ENCODE assay signal across 14 cellular contexts in genomic region chrX:107465932-107466620, GRCh38. TPM values are rescaled to one million over a fixed set of nuclear protein-coding genes. Genes with fewer than 3 reads are reported as not detected.
DNase-seq lines count a peak whose midpoint lies in the region; ATAC-seq and TF ChIP-seq lines count a peak whose summit lies in the region.
"Had no signal": no experiment of that assay in that cellular context is flagged by ENCODE, and none has a peak within 500 bp of the region (broad histone marks: within the 10 kb centered on the region; RNA-seq: fewer than 3 reads in every experiment).

No MANE protein-coding gene starts in this region.

- intact Hi-C loops in MCF 10A (cut with micrococcal nuclease), result no loop called here

- no peaks in the 10 kb centered on the region for H3K4me1 Mint-ChIP-seq in MCF 10A (ENCODE audit: insufficient read depth, unreplicated experiment)
- no peaks in the 10 kb centered on the region for H3K4me1 Mint-ChIP-seq in activated CD8-positive, alpha-beta memory T cell treated with anti-CD3 and anti-CD28 coated beads, Interleukin-2, amount 10 ng/mL, durations not matched to agents 7 days and 5 days
- H3K4me1 Mint-ChIP-seq in type B pancreatic cell (ENCODE audit: unreplicated experiment), result no peaks in the 10 kb centered on the region
- H3K4me1 Mint-ChIP-seq: brain had no signal

- POLR2A ChIA-PET in MCF 10A (lab: Yijun Ruan, JAX), result no interaction called here

- peaks cover 45% of the 10 kb centered on the region for H3K27me3 Mint-ChIP-seq in MCF 10A (ENCODE audit: insufficient read depth, unreplicated experiment)
- peaks cover 6% of the 10 kb centered on the region for H3K27me3 Mint-ChIP-seq in activated CD8-positive, alpha-beta memory T cell treated with anti-CD3 and anti-CD28 coated beads, Interleukin-2, amount 10 ng/mL, durations not matched to agents 7 days and 5 days
- no peaks in the 10 kb centered on the region for H3K27me3 Mint-ChIP-seq in type B pancreatic cell

- H3K27ac Mint-ChIP-seq in MCF 10A (ENCODE audit: low read depth, unreplicated experiment) (no peak overlapping the region), type B pancreatic cell (no peak overlapping the region)
- H3K27ac Mint-ChIP-seq in activated CD8-positive, alpha-beta memory T cell treated with anti-CD3 and anti-CD28 coated beads, Interleukin-2, amount 10 ng/mL, durations not matched to agents 7 days and 5 days, result no peak overlapping the region
- H3K27ac Mint-ChIP-seq: brain; H9; stimulated activated naive CD8-positive, alpha-beta T cell treated with anti-CD3 and anti-CD28 coated beads, Interleukin-15, Interleukin-2, amounts not matched to agents 100 ng/mL and 50 ng/mL, for 24 hours had no signal

- CTCF ChIA-PET in MCF 10A (lab: Yijun Ruan, JAX), result interaction anchor here (0.6 kb wide), 1 partner anchor 189 kb away, joined by 3 read pairs; no protein-coding TSS in a partner anchor
- CTCF ChIA-PET in activated CD8-positive, alpha-beta memory T cell treated with anti-CD3 and anti-CD28 coated beads, Interleukin-2, amount 10 ng/mL, durations not matched to agents 7 days and 5 days (lab: Charles Lee), result no interaction called here

- H3K36me3 Mint-ChIP-seq in MCF 10A (ENCODE audit: insufficient read depth, unreplicated experiment) (no peaks in the 10 kb centered on the region), type B pancreatic cell (no peaks in the 10 kb centered on the region)
- H3K36me3 Mint-ChIP-seq in activated CD8-positive, alpha-beta memory T cell treated with anti-CD3 and anti-CD28 coated beads, Interleukin-2, amount 10 ng/mL, durations not matched to agents 7 days and 5 days, result no peaks in the 10 kb centered on the region

- no peak overlapping the region for H3K4me3 Mint-ChIP-seq in MCF 10A (ENCODE audit: unreplicated experiment)
- H3K4me3 Mint-ChIP-seq in activated CD8-positive, alpha-beta memory T cell treated with anti-CD3 and anti-CD28 coated beads, Interleukin-2, amount 10 ng/mL, durations not matched to agents 7 days and 5 days, result no peak overlapping the region
- no peak overlapping the region for H3K4me3 Mint-ChIP-seq in type B pancreatic cell
- H3K4me3 Mint-ChIP-seq: brain; H9; stimulated activated naive CD8-positive, alpha-beta T cell treated with anti-CD3 and anti-CD28 coated beads, Interleukin-15, Interleukin-2, amounts not matched to agents 100 ng/mL and 50 ng/mL, for 24 hours had no signal

- no peak for DNase-seq in stimulated activated CD4-positive, alpha-beta T cell treated with anti-CD3 and anti-CD28 coated beads, Interleukin-15, amount 100 ng/mL, for 24 hours
- DNase-seq in MCF 10A (ENCODE audit: unreplicated experiment) (no peak), type B pancreatic cell (ENCODE audit: extremely low spot score, unreplicated experiment) (no peak)
- DNase-seq in activated CD8-positive, alpha-beta memory T cell treated with anti-CD3 and anti-CD28 coated beads, Interleukin-2, amount 10 ng/mL, durations not matched to agents 7 days and 5 days, result no peak
- DNase-seq: activated T-cell treated with anti-CD3 and anti-CD28 coated beads for 4 hours, H9, hypothalamus had no signal

- TF ChIP-seq CTCF in MCF 10A (IDR thresholded peaks at IDR 0.05; ENCODE audit: unreplicated experiment) (no peak), type B pancreatic cell (conservative IDR thresholded peaks at IDR 0.05) (no peak)

- no peaks in the 10 kb centered on the region for H3K9me3 Mint-ChIP-seq in MCF 10A (ENCODE audit: unreplicated experiment)
- no peaks in the 10 kb centered on the region for H3K9me3 Mint-ChIP-seq in activated CD8-positive, alpha-beta memory T cell treated with anti-CD3 and anti-CD28 coated beads, Interleukin-2, amount 10 ng/mL, durations not matched to agents 7 days and 5 days (ENCODE audit: low read depth)
- no peaks in the 10 kb centered on the region for H3K9me3 Mint-ChIP-seq in type B pancreatic cell
- H3K9me3 Mint-ChIP-seq: stimulated activated naive CD8-positive, alpha-beta T cell treated with anti-CD3 and anti-CD28 coated beads, Interleukin-15, Interleukin-2, amounts not matched to agents 100 ng/mL and 50 ng/mL, for 24 hours had no signal

- peak; percentile 94 for ATAC-seq in GM18498 (IDR thresholded peaks at IDR 0.05; ENCODE audit: unreplicated experiment)
- ATAC-seq in GM19328 (IDR thresholded peaks at IDR 0.05; ENCODE audit: unreplicated experiment), result peak; percentile 77
- peak; percentile 85 for ATAC-seq in HG02642 (IDR thresholded peaks at IDR 0.05; ENCODE audit: poor library complexity, unreplicated experiment)
- peak; percentile 93 for ATAC-seq in HG03432 (IDR thresholded peaks at IDR 0.05; ENCODE audit: unreplicated experiment)
- no peak for ATAC-seq in activated CD8-positive, alpha-beta memory T cell treated with anti-CD3 and anti-CD28 coated beads, Interleukin-2, amount 10 ng/mL, durations not matched to agents 7 days and 5 days

- no TSS peak for BruUV-seq in MCF 10A (replicated peaks; lab: Mats Ljungman, UMichigan)

RNA-seq across cellular contexts. Expression of gene FRMPD3, which starts 16.6 kb away (rescaled TPM):
- total RNA-seq in MCF 10A (2022), result not detected in 2 replicates
- total RNA-seq in activated CD8-positive, alpha-beta memory T cell treated with anti-CD3 and anti-CD28 coated beads, Interleukin-2, amount 10 ng/mL, durations not matched to agents 7 days and 5 days, result not detected
- total RNA-seq in type B pancreatic cell (ENCODE audit: low replicate concordance), result 1.9 and 2.6 TPM in 2 replicates
- total RNA-seq: lung microvascular endothelial cell had no signal
